ENCODE assay signal across 8 cellular contexts in the genomic region with DNA sequence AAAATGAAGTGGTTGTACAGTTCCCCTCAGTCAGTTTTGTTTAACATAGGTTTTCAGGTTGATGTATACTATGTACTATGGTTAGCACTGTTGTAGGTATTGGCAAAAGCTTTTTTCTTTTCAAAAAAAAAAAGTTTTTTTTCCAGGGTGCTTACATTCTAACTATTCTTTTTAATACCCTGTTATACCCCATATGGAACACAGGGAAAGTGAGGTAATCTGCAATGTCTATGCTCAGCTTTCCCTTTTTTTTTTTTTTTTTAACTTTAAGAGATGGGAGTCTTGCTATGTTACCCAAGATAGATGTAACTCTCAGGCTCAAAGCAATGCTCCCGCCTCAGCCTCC. TPM values are rescaled to one million over a fixed set of nuclear protein-coding genes. Genes with fewer than 3 reads are reported as not detected.
A peak's percentile ranks its signal among the peaks of the same experiment; 100 is the strongest.
DNase-seq lines count a peak whose midpoint lies in the region; ATAC-seq lines count a peak whose summit lies in the region.

No MANE protein-coding gene starts in this region.

- CTCF ChIA-PET in naive thymus-derived CD4-positive, alpha-beta T cell (lab: Charles Lee), result interaction anchor here (0.6 kb wide), 1 partner anchor 180 kb away, joined by 5 read pairs; no protein-coding TSS in a partner anchor

- peak overlapping the region in 10 of 11 experiments; percentile 73 to 86 (median 82); a peak in 16 of 22 replicates for H3K27ac ChIP-seq in BLaER1 treated with 17β-estradiol and CSF1 and Interleukin-3, amounts not matched to agents 10 nM and 100 nM
- peak overlapping the region; percentile 90 for H3K27ac ChIP-seq in naive thymus-derived CD4-positive, alpha-beta T cell (ENCODE audit: low read depth, low read length)

- H3K27me3 ChIP-seq in BLaER1 treated with 17β-estradiol and CSF1 and Interleukin-3, amounts not matched to agents 10 nM and 100 nM, result no peaks in the 10 kb centered on the region
- no peaks in the 10 kb centered on the region for H3K27me3 ChIP-seq in naive thymus-derived CD4-positive, alpha-beta T cell (ENCODE audit: control insufficient read depth in 2 of 2, insufficient read depth in 2 of 2, low read length in 2 of 2)

- H3K4me1 Mint-ChIP-seq in central memory CD8-positive, alpha-beta T cell, result peaks cover 14% of the 10 kb centered on the region
- H3K4me1 Mint-ChIP-seq in naive thymus-derived CD4-positive, alpha-beta T cell, result peaks cover 6 to 21% (median 17%) of the 10 kb centered on the region in 7 donors

- peak overlapping the region; percentile 97 for H3K27ac Mint-ChIP-seq in central memory CD8-positive, alpha-beta T cell (ENCODE audit: low read depth)
- H3K27ac Mint-ChIP-seq in naive thymus-derived CD4-positive, alpha-beta T cell, result peak overlapping the region; percentile 69 to 99 (median 97)

- peak overlapping the region; percentile 78 to 92 (median 84) for H3K4me3 ChIP-seq in BLaER1 treated with 17β-estradiol and CSF1 and Interleukin-3, amounts not matched to agents 10 nM and 100 nM
- peak overlapping the region; percentile 80 for H3K4me3 ChIP-seq in Jurkat, Clone E6-1 (ENCODE audit: low read length)
- peak overlapping the region; percentile 88 for H3K4me3 ChIP-seq in naive thymus-derived CD4-positive, alpha-beta T cell (ENCODE audit: low read length)

- no peaks in the 10 kb centered on the region for H3K27me3 Mint-ChIP-seq in central memory CD8-positive, alpha-beta T cell
- no peaks in the 10 kb centered on the region for H3K27me3 Mint-ChIP-seq in naive thymus-derived CD4-positive, alpha-beta T cell

- peak overlapping the region; percentile 82 to 92 (median 89) for H3K4me2 ChIP-seq in BLaER1 treated with 17β-estradiol and CSF1 and Interleukin-3, amounts not matched to agents 10 nM and 100 nM

- H3K36me3 Mint-ChIP-seq in central memory CD8-positive, alpha-beta T cell (ENCODE audit: insufficient read depth), result peaks cover 36% of the 10 kb centered on the region
- peaks cover 0 to 17% (median 12%) of the 10 kb centered on the region in 5 donors for H3K36me3 Mint-ChIP-seq in naive thymus-derived CD4-positive, alpha-beta T cell

- peaks cover 24 to 67% (median 54%) of the 10 kb centered on the region in 11 experiments for H3K36me3 ChIP-seq in BLaER1 treated with 17β-estradiol and CSF1 and Interleukin-3, amounts not matched to agents 10 nM and 100 nM
- peaks cover 5 to 12% (median 12%) of the 10 kb centered on the region in 3 experiments for H3K36me3 ChIP-seq in naive thymus-derived CD4-positive, alpha-beta T cell (ENCODE audit: control insufficient read depth in 2 of 3, insufficient read depth in 3 of 3, low read length in 3 of 3)

- no peak for DNase-seq in Jurkat, Clone E6-1 (ENCODE audit: low read depth, low spot score)
- DNase-seq in central memory CD8-positive, alpha-beta T cell (ENCODE audit: low spot score in 2 of 2), result no peak
- DNase-seq in naive thymus-derived CD4-positive, alpha-beta T cell, result no peak
- DNase-seq in A172 (ENCODE audit: low spot score) (no peak), NCI-H1105 (lab: John Stamatoyannopoulos, UW) (no peak)
- DNase-seq in stimulated activated CD4-positive, alpha-beta T cell treated with anti-CD3 and anti-CD28 coated beads, Interleukin-2, amount 100 ng/mL, for 48 hours, result no peak

- H3K9me3 Mint-ChIP-seq in central memory CD8-positive, alpha-beta T cell, result no peaks in the 10 kb centered on the region
- peaks cover 0 to 2% (median 0%) of the 10 kb centered on the region in 11 donors for H3K9me3 Mint-ChIP-seq in naive thymus-derived CD4-positive, alpha-beta T cell

- peak; percentile 1 for ATAC-seq in central memory CD8-positive, alpha-beta T cell (replicated peaks; ENCODE audit: extremely low read depth, poor library complexity, severe bottlenecking)
- ATAC-seq in naive thymus-derived CD4-positive, alpha-beta T cell, result no peak
- ATAC-seq in HG02885 (IDR thresholded peaks at IDR 0.05; ENCODE audit: poor library complexity, unreplicated experiment), result no peak

- intact Hi-C loops in naive thymus-derived CD4-positive, alpha-beta T cell (cut with micrococcal nuclease), result loop anchor here (1.0 to 5.0 kb wide), 14 partner anchors 67 to 829 kb away; a partner anchor contains a TSS

- peak overlapping the region; percentile 82 to 91 (median 88) for H3K9ac ChIP-seq in BLaER1 treated with 17β-estradiol and CSF1 and Interleukin-3, amounts not matched to agents 10 nM and 100 nM

- H3K4me3 Mint-ChIP-seq in central memory CD8-positive, alpha-beta T cell, result peak overlapping the region; percentile 97
- H3K4me3 Mint-ChIP-seq in naive thymus-derived CD4-positive, alpha-beta T cell, result peak overlapping the region; percentile 88 to 100 (median 97)

- H4K20me1 ChIP-seq in BLaER1 treated with 17β-estradiol and CSF1 and Interleukin-3, amounts not matched to agents 10 nM and 100 nM, result peaks cover 0 to 4% (median 0%) of the 10 kb centered on the region in 11 experiments; a peak in 1 of 22 replicates

- peaks cover 7 to 33% (median 24%) of the 10 kb centered on the region in 10 experiments; a peak in 19 of 20 replicates for H3K4me1 ChIP-seq in BLaER1 treated with 17β-estradiol and CSF1 and Interleukin-3, amounts not matched to agents 10 nM and 100 nM
- H3K4me1 ChIP-seq in naive thymus-derived CD4-positive, alpha-beta T cell (ENCODE audit: control insufficient read depth in 2 of 2, insufficient read depth in 2 of 2, low read length in 2 of 2), result peaks cover 6 to 13% of the 10 kb centered on the region in 2 donors

- POLR2A ChIA-PET in naive thymus-derived CD4-positive, alpha-beta T cell (lab: Charles Lee), result interaction anchor here (0.6 to 0.8 kb wide), 2 partner anchors 9 to 324 kb away, joined by 3 to 4 read pairs; no protein-coding TSS in a partner anchor

- no peaks in the 10 kb centered on the region for H3K9me3 ChIP-seq in BLaER1 treated with 17β-estradiol and CSF1 and Interleukin-3, amounts not matched to agents 10 nM and 100 nM (replicated peaks in 1 of 11)
- H3K9me3 ChIP-seq in naive thymus-derived CD4-positive, alpha-beta T cell (ENCODE audit: control insufficient read depth in 2 of 3, low read length in 3 of 3), result no peaks in the 10 kb centered on the region

RNA-seq across cellular contexts. Expression of a gene that starts 0.6 kb away (rescaled TPM):
- 24.5 TPM for polyA plus RNA-seq in Jurkat, Clone E6-1 (2012; ENCODE audit: insufficient read depth, insufficient read length)
- total RNA-seq in naive thymus-derived CD4-positive, alpha-beta T cell, result 10 to 100 TPM in 1 of 5 experiments, 1 to 10 TPM in 4; 2.7 to 10.5 (median 7.5) TPM
- 1 to 10 TPM; 5.7 to 7.3 TPM for polyA plus RNA-seq in naive thymus-derived CD4-positive, alpha-beta T cell
- total RNA-seq in A172 (2014; rRNA removed; shearing (Covaris generic)), result 18.8 and 21.3 TPM in 2 replicates
